ENCODE assay signal across 26 cellular contexts in the genomic region with DNA sequence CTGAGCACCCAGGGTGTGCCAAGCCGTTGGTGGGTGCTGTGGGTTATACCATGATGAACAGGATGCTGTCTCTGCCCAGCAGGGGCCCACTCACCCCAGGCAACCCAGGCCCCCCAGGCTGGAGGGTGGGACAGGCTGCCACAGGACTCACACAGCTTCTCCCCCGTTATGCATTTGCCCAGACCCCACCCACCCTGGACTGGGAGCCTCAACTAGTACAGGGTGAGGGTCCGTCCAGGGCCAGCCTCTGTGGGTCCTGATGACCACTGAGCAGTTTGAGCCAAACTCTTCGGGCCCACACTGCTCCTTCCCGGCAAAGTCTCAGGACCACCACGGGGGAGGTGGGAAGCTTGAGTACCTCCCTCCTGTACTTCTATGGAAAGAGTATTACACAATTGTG. TPM values are rescaled to one million over a fixed set of nuclear protein-coding genes. Genes with fewer than 3 reads are reported as not detected.
"Had no signal": no experiment of that assay in that cellular context is flagged by ENCODE, and none has a peak within 500 bp of the region (broad histone marks: within the 10 kb centered on the region; RNA-seq: fewer than 3 reads in every experiment).

No MANE protein-coding gene starts in this region.

- H3K4me3 ChIP-seq: MG63, SJSA1, SK-N-MC had no signal

- H3K27ac ChIP-seq: SJSA1, SK-N-MC had no signal

- ATAC-seq: HepG2 had no signal

- H3K27me3 ChIP-seq: MG63, SJSA1 had no signal

- H3K36me3 ChIP-seq: MG63, SJSA1 had no signal

- DNase-seq: IMR-90, Karpas-422, KG1, MG63, NCI-H1092, NCI-H1105 treated with DMSO at 0.1 percent for 48 hours, NCI-H1417 treated with DMSO at 0.1 percent for 48 hours, NCI-H146, NCI-H1694 treated with DMSO at 0.1 percent for 48 hours, NCI-H1930, NCI-H2081, NCI-H2107, NCI-H226, NCI-H446, NCI-H510A, NCI-H524 treated with DMSO at 0.1 percent for 48 hours, NCI-H69, NCI-H774, Right ventricle myocardium superior, RPMI8226, SIG-M5 had no signal

- FAIRE-seq: HepG2, RCC 7860 had no signal

- H3K9me3 ChIP-seq: MG63, SJSA1 had no signal

RNA-seq across cellular contexts. Expression of gene PRELP, which starts 3.8 kb away (rescaled TPM):
- total RNA-seq: HepG2, IMR-90, SJSA1 had no signal
- polyA plus RNA-seq: HepG2 had no signal

RNA-seq across cellular contexts. Expression of gene OPTC, which starts 22.1 kb away (rescaled TPM):
- total RNA-seq: HepG2, HT1080, IMR-90, Right ventricle myocardium superior, SJSA1 had no signal
- polyA plus RNA-seq: HepG2, IMR-90 had no signal
